Comparison of ENCODE assay signal across 8 cellular contexts in the genomic region with DNA sequence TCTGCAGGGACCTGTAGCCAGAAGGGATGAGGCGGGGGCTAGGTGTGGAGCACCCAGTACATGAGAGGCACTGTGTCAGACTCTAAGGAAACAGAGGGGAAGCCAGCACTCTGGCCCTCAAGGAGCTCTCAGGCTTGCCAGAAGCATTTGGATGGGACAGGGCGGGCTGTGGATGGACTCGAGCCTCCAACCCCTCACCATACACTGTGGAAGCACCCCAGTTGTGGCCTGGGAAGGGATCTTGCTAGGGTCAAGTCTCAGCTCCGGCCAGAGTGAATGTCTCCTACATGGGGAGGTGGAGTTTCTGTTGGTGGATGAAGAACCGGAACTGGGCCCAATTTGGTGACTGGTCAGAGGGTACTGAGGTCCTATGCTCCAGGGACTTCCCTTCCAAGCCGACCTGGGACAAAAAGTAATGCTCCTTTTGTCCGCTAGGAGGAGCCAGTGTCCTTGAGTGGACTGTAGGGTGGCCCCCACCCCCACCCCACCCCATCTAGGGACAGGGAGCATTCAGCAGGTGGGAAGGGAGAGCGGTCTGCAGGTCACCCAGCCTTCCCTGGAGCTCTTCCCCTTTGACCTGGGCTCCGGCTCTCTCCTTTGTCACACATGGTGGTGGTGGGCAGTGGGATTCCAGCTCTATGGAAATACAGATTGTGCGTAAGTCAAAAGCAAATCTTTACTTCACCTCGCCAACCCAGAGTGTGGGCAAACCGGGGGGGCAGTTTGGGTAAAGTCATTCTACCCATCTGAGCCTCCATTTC. TPM values are rescaled to one million over a fixed set of nuclear protein-coding genes. Genes with fewer than 3 reads are reported as not detected.
DNase-seq lines count a peak whose midpoint lies in the region; ATAC-seq, FAIRE-seq and TF ChIP-seq lines count a peak whose summit lies in the region.

No MANE protein-coding gene starts in this region.

- intact Hi-C loops in prostate gland (cut with DNase I) = loop anchor here (5.0 kb wide), 1 partner anchor 122 kb away; no protein-coding TSS in a partner anchor

- H3K4me3 Mint-ChIP-seq in activated T-cell treated with anti-CD3 and anti-CD28 coated beads, Interleukin-2, amount 50 U/mL, for 4 hours = no peak overlapping the region

- no peaks in the 10 kb centered on the region for H3K36me3 ChIP-seq in prostate gland

- TF ChIP-seq CTCF in A549 (IDR thresholded peaks at IDR 0.05) (peak; percentile 83), GM10266 (IDR thresholded peaks at IDR 0.05; ENCODE audit: control insufficient read depth, insufficient read depth, low read depth, missing control alignments) (peak; percentile 65), foreskin fibroblast (IDR thresholded peaks at IDR 0.05; ENCODE audit: low read depth, low read length) (peak; percentile 59), prostate gland (IDR thresholded peaks at IDR 0.05) (peak; percentile 14 to 75 (median 60))

- H3K27ac ChIP-seq in A549 (no peak overlapping the region), prostate gland (no peak overlapping the region)

- TF ChIP-seq EP300 in A549 (IDR thresholded peaks at IDR 0.05) = no peak

- H3K4me1 ChIP-seq in A549 (no peaks in the 10 kb centered on the region), prostate gland (replicated peaks) (no peaks in the 10 kb centered on the region)

- no peaks in the 10 kb centered on the region for H3K36me3 Mint-ChIP-seq in activated T-cell treated with anti-CD3 and anti-CD28 coated beads, Interleukin-2, amount 50 U/mL, for 4 hours (ENCODE audit: insufficient read depth)

- FAIRE-seq in A549 (lab: Jason Lieb, UNC) = no peak

- TF ChIP-seq RAD21 in A549 (conservative IDR thresholded peaks at IDR 0.05 in 1 of 2, IDR thresholded peaks at IDR 0.05 in 1 of 2) = peak; percentile 80 to 82

- WGBS in A549 (ENCODE audit: missing lambda C conversion rate) = 47% methylated on average over 11 of the region's 12 CpGs
- 51% methylated on average over 12 of the region's 12 CpGs for WGBS in prostate gland

- H3K27me3 ChIP-seq in prostate gland (replicated peaks; ENCODE audit: insufficient read depth) = no peaks in the 10 kb centered on the region

- CTCF ChIA-PET in A549 (lab: Yijun Ruan, JAX) = interaction anchor here (0.5 to 17.3 kb wide), 54 partner anchors 9 to 1349 kb away, joined by 3 to 317 read pairs (median 5); a partner anchor contains a TSS

- TF ChIP-seq POLR2A in A549 (IDR thresholded peaks at IDR 0.05; ENCODE audit: low read length) (no peak), prostate gland (IDR thresholded peaks at IDR 0.05) (no peak)

- H3K4me1 Mint-ChIP-seq in activated T-cell treated with anti-CD3 and anti-CD28 coated beads, Interleukin-2, amount 50 U/mL, for 4 hours (ENCODE audit: low read depth) = no peaks in the 10 kb centered on the region

- H3K27me3 Mint-ChIP-seq in activated T-cell treated with anti-CD3 and anti-CD28 coated beads, Interleukin-2, amount 50 U/mL, for 4 hours (ENCODE audit: low read depth) = peaks cover 29% of the 10 kb centered on the region

- H3K9me3 Mint-ChIP-seq in activated T-cell treated with anti-CD3 and anti-CD28 coated beads, Interleukin-2, amount 50 U/mL, for 4 hours = no peaks in the 10 kb centered on the region

- DNase-seq in A549 (ENCODE audit: low read depth in 1 of 2, low spot score in 1 of 2) (peak; percentile 73 to 95), GM10266 (ENCODE audit: extremely low spot score) (peak; percentile 81), NCI-H69 (lab: John Stamatoyannopoulos, UW) (peak; percentile 59), foreskin fibroblast (peak in 1 of 2 donors; percentile 71), prostate gland (ENCODE audit: low spot score) (peak; percentile 42), COR-L47 (lab: John Stamatoyannopoulos, UW) (no peak)
- peak; percentile 30 for DNase-seq in activated T-cell treated with anti-CD3 and anti-CD28 coated beads, Interleukin-2, amount 50 U/mL, for 4 hours

- H3K4me3 ChIP-seq in A549 (no peak overlapping the region), foreskin fibroblast (ENCODE audit: low read depth in 1 of 2, low read length in 2 of 2) (no peak overlapping the region), prostate gland (no peak overlapping the region)

- H3K4me2 ChIP-seq in A549 = no peak overlapping the region

- peak; percentile 72 to 91 for ATAC-seq in A549
- peak; percentile 50 to 72 for ATAC-seq in activated T-cell treated with anti-CD3 and anti-CD28 coated beads, Interleukin-2, amount 50 U/mL, for 4 hours
- ATAC-seq in GM18511 (IDR thresholded peaks at IDR 0.05; ENCODE audit: unreplicated experiment) = no peak

- POLR2A ChIA-PET in A549 (lab: Yijun Ruan, JAX) = no interaction called here

- H3K9me3 ChIP-seq in A549 (no peaks in the 10 kb centered on the region), prostate gland (no peaks in the 10 kb centered on the region)

TF ChIP-seq in A549, 52 proteins besides CTCF, POLR2A, EP300 and RAD21:
- TF ChIP-seq SMC3 (IDR thresholded peaks at IDR 0.05) (peak; percentile 88), HEYL (CRISPR knock-in tag; IDR thresholded peaks at IDR 0.05) (no peak)

RNA-seq across cellular contexts. Expression of a gene that starts 20.3 kb away (rescaled TPM):
- polyA plus RNA-seq in A549 (2011; rRNA removed) (480 and 556 TPM in 2 replicates), A549 (2017; fragmentation: RNase III; extraction: RNeasy Plus Mini Kit Qiagen cat#74134 plus additional on column Dnase treatment) (410 to 432 TPM (median 416 TPM) in 3 replicates)
- 819 and 950 TPM in 2 replicates for polyA plus RNA-seq in A549 (2012; cell fraction: cytosol; rRNA removed)
- 522 and 661 TPM in 2 replicates for polyA plus RNA-seq in A549 (2012; cell fraction: nucleus; rRNA removed)
- polyA minus RNA-seq in A549 (2011; rRNA and poly(A)+ RNA removed) = 595 and 645 TPM in 2 replicates
- 100 to 1,000 TPM; 549 to 631 (median 628) TPM for total RNA-seq in activated T-cell treated with anti-CD3 and anti-CD28 coated beads, Interleukin-2, amount 50 U/mL, for 4 hours
- 100 to 1,000 TPM; 105 to 135 TPM for total RNA-seq in prostate gland

Comparison
In these comparisons a context has a peak if more than half of its experiments do, and no peak if none do; other contexts are left out.
1. RNA of a gene that starts 20.3 kb away (total RNA-seq): 549 to 631 TPM in activated T-cell treated with anti-CD3 and anti-CD28 coated beads, Interleukin-2, amount 50 U/mL, for 4 hours; 105 to 135 TPM in prostate gland; every median in the first group is over 4 times any median in the second.
2. Peak in every context shown above with its lines, with median percentiles within 50 percentile points of each other: CTCF ChIP-seq.